In the genomic region with DNA sequence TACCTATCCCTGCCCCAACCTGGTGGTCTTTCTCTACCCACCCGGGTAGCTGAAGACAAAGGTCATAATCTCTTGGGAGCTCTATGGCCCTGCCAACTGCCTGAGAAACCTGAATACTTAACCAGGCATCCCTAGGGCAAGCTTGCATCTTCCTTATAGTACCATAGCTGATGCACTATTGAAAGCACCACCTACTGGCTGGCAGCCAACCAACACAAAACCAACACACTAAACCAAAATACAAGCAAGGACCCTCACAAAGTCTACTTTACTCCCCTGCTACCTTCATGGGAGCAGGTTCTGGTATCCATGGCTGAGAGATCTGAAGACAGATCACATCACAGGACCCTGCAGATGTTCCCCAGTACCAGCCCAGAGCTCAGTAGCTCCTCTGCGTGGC, we compare ENCODE assay signal across 21 cellular contexts.
A peak's percentile ranks its signal among the peaks of the same experiment; 100 is the strongest.
DNase-seq lines count a peak whose midpoint lies in the region; ATAC-seq and TF ChIP-seq lines count a peak whose summit lies in the region.
"Had no signal": no experiment of that assay in that cellular context is flagged by ENCODE, and none has a peak within 500 bp of the region (broad histone marks: within the 10 kb centered on the region; RNA-seq: fewer than 3 reads in every experiment).

No MANE protein-coding gene starts in this region.

- no peak for ATAC-seq in PC-3
- no peak for ATAC-seq in GM21529 (IDR thresholded peaks at IDR 0.05; ENCODE audit: unreplicated experiment)
- no peak for ATAC-seq in GM21360 (IDR thresholded peaks at IDR 0.05; ENCODE audit: unreplicated experiment)
- no peak for ATAC-seq in HG03039 (IDR thresholded peaks at IDR 0.05; ENCODE audit: unreplicated experiment)
- ATAC-seq: HCT116 had no signal

- H3K4me3 Mint-ChIP-seq in endodermal cell (no peak overlapping the region), neural progenitor cell (no peak overlapping the region)
- H3K4me3 Mint-ChIP-seq: B cell; CD14-positive monocyte; CD4-positive, alpha-beta T cell; CD8-positive, alpha-beta memory T cell; H9 had no signal

- H3K9me2 ChIP-seq in PC-3 (replicated peaks; ENCODE audit: low read length), result no peaks in the 10 kb centered on the region

- POLR2A ChIA-PET in PC-3 (lab: Charles Lee; ENCODE audit: unreplicated experiment), result no interaction called here

- no peak for DNase-seq in BE2C
- DNase-seq in PC-3, result no peak
- no peak for DNase-seq in endodermal cell
- no peak for DNase-seq in neural progenitor cell (ENCODE audit: low spot score)
- no peak for DNase-seq in thyroid gland
- DNase-seq: CD4-positive, alpha-beta T cell; CD8-positive, alpha-beta memory T cell; DMS 273 treated with DMSO at 0.1 percent for 48 hours; DMS79; EL; GF-D8; GOT3; H9 had no signal

- CTCF ChIA-PET in PC-3 (lab: Charles Lee), result no interaction called here

- H4K20me1 ChIP-seq in PC-3 (ENCODE audit: low read length) (no peaks in the 10 kb centered on the region), neural progenitor cell (ENCODE audit: low read depth) (no peaks in the 10 kb centered on the region)
- H4K20me1 ChIP-seq: BLaER1 treated with 17β-estradiol and CSF1 and Interleukin-3, amounts not matched to agents 10 nM and 100 nM had no signal

- H3K4me2 ChIP-seq in PC-3 (ENCODE audit: low read length), result no peak overlapping the region
- H3K4me2 ChIP-seq in neural progenitor cell, result no peak overlapping the region
- H3K4me2 ChIP-seq: BLaER1 treated with 17β-estradiol and CSF1 and Interleukin-3, amounts not matched to agents 10 nM and 100 nM had no signal

- H3K9me3 ChIP-seq in BE2C, result no peaks in the 10 kb centered on the region
- H3K9me3 ChIP-seq in PC-3 (ENCODE audit: low read length), result no peaks in the 10 kb centered on the region
- peaks cover 47% of the 10 kb centered on the region for H3K9me3 ChIP-seq in endodermal cell (ENCODE audit: control insufficient read depth, low read length)
- H3K9me3 ChIP-seq in neural progenitor cell (ENCODE audit: low read depth), result no peaks in the 10 kb centered on the region
- no peaks in the 10 kb centered on the region for H3K9me3 ChIP-seq in thyroid gland

- peaks cover 7% of the 10 kb centered on the region for H3K4me1 ChIP-seq in BE2C
- H3K4me1 ChIP-seq in PC-3 (ENCODE audit: insufficient read depth, low read length), result no peaks in the 10 kb centered on the region
- H3K4me1 ChIP-seq in endodermal cell (ENCODE audit: control insufficient read depth, insufficient read depth, low read length), result no peaks in the 10 kb centered on the region
- no peaks in the 10 kb centered on the region for H3K4me1 ChIP-seq in neural progenitor cell
- H3K4me1 ChIP-seq in thyroid gland, result no peaks in the 10 kb centered on the region
- H3K4me1 ChIP-seq: BLaER1 treated with 17β-estradiol and CSF1 and Interleukin-3, amounts not matched to agents 10 nM and 100 nM had no signal

- intact Hi-C loops in PC-3 (cut with micrococcal nuclease), result no loop called here
- intact Hi-C loops in thyroid gland (cut with DNase I), result no loop called here

- TF ChIP-seq CTCF in BE2C (IDR thresholded peaks at IDR 0.05; ENCODE audit: low read depth, low read length) (0 out of 2 replicates have a peak, but pooled peaks have one; percentile 4), PC-3 (conservative IDR thresholded peaks at IDR 0.05; ENCODE audit: low read depth, low read length) (0 out of 2 replicates have a peak, but pooled peaks have one; percentile 11), endodermal cell (conservative IDR thresholded peaks at IDR 0.05) (peak; percentile 59), neural progenitor cell (IDR thresholded peaks at IDR 0.05) (peak; percentile 16), thyroid gland (IDR thresholded peaks at IDR 0.05) (no peak)

- no peak for TF ChIP-seq POLR2A in thyroid gland (IDR thresholded peaks at IDR 0.05)

- peaks cover 43% of the 10 kb centered on the region for H3K9me3 Mint-ChIP-seq in endodermal cell
- peaks cover 19% of the 10 kb centered on the region for H3K9me3 Mint-ChIP-seq in neural progenitor cell

- no peak overlapping the region for H3K27ac ChIP-seq in PC-3 (ENCODE audit: low read length)
- no peak overlapping the region for H3K27ac ChIP-seq in endodermal cell (ENCODE audit: low read depth, low read length)
- no peak overlapping the region for H3K27ac ChIP-seq in neural progenitor cell
- H3K27ac ChIP-seq in thyroid gland, result no peak overlapping the region
- H3K27ac ChIP-seq: 22Rv1; BLaER1 treated with 17β-estradiol and CSF1 and Interleukin-3, amounts not matched to agents 10 nM and 100 nM had no signal

- H3K4me3 ChIP-seq in BE2C (ENCODE audit: low read depth, low read length) (no peak overlapping the region), PC-3 (ENCODE audit: low read length) (no peak overlapping the region), endodermal cell (ENCODE audit: low read length) (peak overlapping the region; percentile 54), neural progenitor cell (no peak overlapping the region), thyroid gland (replicated peaks in 1 of 3) (no peak overlapping the region)
- H3K4me3 ChIP-seq: BLaER1 treated with 17β-estradiol and CSF1 and Interleukin-3, amounts not matched to agents 10 nM and 100 nM had no signal

- no TSS peak for BruUV-seq in PC-3 (replicated peaks; lab: Mats Ljungman, UMichigan)

- H3K27ac Mint-ChIP-seq in endodermal cell (no peak overlapping the region), neural progenitor cell (no peak overlapping the region)
- H3K27ac Mint-ChIP-seq: B cell; CD14-positive monocyte; CD4-positive, alpha-beta T cell; CD8-positive, alpha-beta memory T cell; H9 had no signal

- H3K9ac ChIP-seq in PC-3 (ENCODE audit: low read length) (no peak overlapping the region), endodermal cell (ENCODE audit: extremely low read depth, low read length, poor library complexity, severe bottlenecking) (no peak overlapping the region), neural progenitor cell (no peak overlapping the region)
- H3K9ac ChIP-seq: BLaER1 treated with 17β-estradiol and CSF1 and Interleukin-3, amounts not matched to agents 10 nM and 100 nM had no signal

- H3F3A ChIP-seq in PC-3 (ENCODE audit: low read length, unreplicated experiment) (no peaks in the 10 kb centered on the region), neural progenitor cell (ENCODE audit: low read depth) (no peaks in the 10 kb centered on the region)

- H3K36me3 ChIP-seq in BE2C (no peaks in the 10 kb centered on the region), PC-3 (ENCODE audit: low read depth, low read length) (no peaks in the 10 kb centered on the region), endodermal cell (ENCODE audit: control insufficient read depth, insufficient read depth, low read length) (no peaks in the 10 kb centered on the region), neural progenitor cell (no peaks in the 10 kb centered on the region), thyroid gland (no peaks in the 10 kb centered on the region)
- H3K36me3 ChIP-seq: BLaER1 treated with 17β-estradiol and CSF1 and Interleukin-3, amounts not matched to agents 10 nM and 100 nM had no signal

- no peaks in the 10 kb centered on the region for H3K27me3 ChIP-seq in BE2C
- no peaks in the 10 kb centered on the region for H3K27me3 ChIP-seq in PC-3 (ENCODE audit: low read length)
- H3K27me3 ChIP-seq in endodermal cell (ENCODE audit: control insufficient read depth, insufficient read depth, low read length, poor library complexity, severe bottlenecking), result no peaks in the 10 kb centered on the region
- no peaks in the 10 kb centered on the region for H3K27me3 ChIP-seq in neural progenitor cell
- H3K27me3 ChIP-seq in thyroid gland, result no peaks in the 10 kb centered on the region
- H3K27me3 ChIP-seq: BLaER1 treated with 17β-estradiol and CSF1 and Interleukin-3, amounts not matched to agents 10 nM and 100 nM had no signal

- no peak overlapping the region for H2AFZ ChIP-seq in PC-3 (ENCODE audit: low read length)
- no peak overlapping the region for H2AFZ ChIP-seq in neural progenitor cell (replicated peaks)

- no peaks in the 10 kb centered on the region for H3K79me2 ChIP-seq in PC-3 (ENCODE audit: low read length)
- no peaks in the 10 kb centered on the region for H3K79me2 ChIP-seq in neural progenitor cell (ENCODE audit: low read depth)

- H3K4me1 Mint-ChIP-seq in endodermal cell, result peaks cover 2% of the 10 kb centered on the region
- H3K4me1 Mint-ChIP-seq in neural progenitor cell, result no peaks in the 10 kb centered on the region
- H3K4me1 Mint-ChIP-seq: B cell; CD14-positive monocyte; CD8-positive, alpha-beta memory T cell; H9 had no signal

- WGBS in endodermal cell (ENCODE audit: insufficient coverage in 1 of 2, insufficient read length in 1 of 2), 2 experiments, result 93 to 94% methylated on average over 2 of the region's 2 CpGs
- 64 to 75% methylated on average over 1 to 2 of the region's 2 CpGs for WGBS in thyroid gland, 2 donors

- H3K27me3 Mint-ChIP-seq in endodermal cell (ENCODE audit: insufficient read depth), result no peaks in the 10 kb centered on the region
- H3K27me3 Mint-ChIP-seq in neural progenitor cell (ENCODE audit: insufficient read depth, low read depth), result no peaks in the 10 kb centered on the region
- H3K27me3 Mint-ChIP-seq: B cell; CD4-positive, alpha-beta T cell; CD8-positive, alpha-beta memory T cell had no signal

- peaks cover 7% of the 10 kb centered on the region for H3K36me3 Mint-ChIP-seq in endodermal cell (ENCODE audit: low read depth)
- no peaks in the 10 kb centered on the region for H3K36me3 Mint-ChIP-seq in neural progenitor cell
- H3K36me3 Mint-ChIP-seq: CD14-positive monocyte; CD8-positive, alpha-beta memory T cell had no signal

Comparison
In these comparisons a context has a peak if more than half of its experiments do, and no peak if none do; other contexts are left out.
1. CTCF ChIP-seq: peak in BE2C (single experiment), PC-3 (single experiment), endodermal cell (single experiment) and neural progenitor cell (single experiment); none in thyroid gland (0 of 6).